Comparison of ENCODE assay signal across 25 cellular contexts in the genomic region with DNA sequence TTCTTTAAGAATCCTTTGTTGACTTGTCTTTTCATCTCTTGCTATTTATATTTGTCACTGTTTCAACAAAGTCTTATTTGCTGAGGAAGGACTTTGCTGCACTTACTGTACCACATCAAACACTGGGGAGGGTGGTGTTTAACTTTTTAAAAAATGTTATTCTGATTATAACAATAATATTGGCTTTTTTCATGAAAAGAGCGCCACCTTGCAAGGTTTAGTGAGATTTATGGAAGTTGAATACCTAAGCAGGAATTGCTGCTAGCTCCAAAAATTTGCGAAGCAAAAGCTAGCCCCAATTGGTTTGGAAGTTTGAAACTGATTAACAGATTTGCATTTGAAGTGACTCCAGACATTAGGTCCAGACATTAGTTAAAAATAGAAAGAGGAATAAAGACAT. TPM values are rescaled to one million over a fixed set of nuclear protein-coding genes. Genes with fewer than 3 reads are reported as not detected.
A peak's percentile ranks its signal among the peaks of the same experiment; 100 is the strongest.
DNase-seq lines count a peak whose midpoint lies in the region; ATAC-seq, FAIRE-seq and TF ChIP-seq lines count a peak whose summit lies in the region.
"Had no signal": no experiment of that assay in that cellular context is flagged by ENCODE, and none has a peak within 500 bp of the region (broad histone marks: within the 10 kb centered on the region; RNA-seq: fewer than 3 reads in every experiment).

No MANE protein-coding gene starts in this region.

- H3K27ac ChIP-seq in lower lobe of right lung: no peak overlapping the region
- H3K27ac ChIP-seq: BLaER1 treated with 17β-estradiol and CSF1 and Interleukin-3, amounts not matched to agents 10 nM and 100 nM; cardiac muscle cell; thyroid gland had no signal

- POLR2A ChIA-PET in T-cell (lab: Charles Lee): no interaction called here

- no peak for DNase-seq in D721Med (ENCODE audit: insufficient read length, low spot score)
- no peak for DNase-seq in LNCaP clone FGC (ENCODE audit: low read depth)
- peak; percentile 67 for DNase-seq in choroid plexus epithelial cell (ENCODE audit: low read depth)
- DNase-seq in osteocyte (ENCODE audit: extremely low spot score, unreplicated experiment): no peak
- no peak for DNase-seq in T-cell
- DNase-seq in lower lobe of right lung: no peak
- no peak for DNase-seq in SKM-1 treated with dmso at 0.1 percent for 144 hours (lab: John Stamatoyannopoulos, UW; ENCODE audit: unreplicated experiment)
- DNase-seq: activated CD8-positive, alpha-beta T cell treated with anti-CD3 and anti-CD28 coated beads for 36 hours; activated gamma-delta T cell treated with Interleukin-2 at 50 U/mL for 16 hours; activated T-cell treated with anti-CD3 and anti-CD28 coated beads, Interleukin-2, amount 50 U/mL, for 1 hour; Caco-2; gastrocnemius medialis; HCEC 1CT; hippocampal formation; left ventricle myocardium superior; mucosa of descending colon; NCI-H1048; NCI-H1930; stimulated activated CD4-positive, alpha-beta T cell treated with anti-CD3 and anti-CD28 coated beads, Interleukin-4, amount 100 ng/mL, for 24 hours; stimulated activated naive CD4-positive, alpha-beta T cell treated with Interleukin-2 at 50 U/mL for 16 hours; SW 1271; thyroid gland had no signal

- ATAC-seq in T-cell (replicated peaks in 1 of 4): no peak
- no peak for ATAC-seq in lower lobe of right lung
- ATAC-seq: activated CD8-positive, alpha-beta T cell treated with anti-CD3 and anti-CD28 coated beads for 36 hours; gastrocnemius medialis; left ventricle myocardium superior; mucosa of descending colon had no signal

- H3K4me3 Mint-ChIP-seq in osteocyte (ENCODE audit: unreplicated experiment): no peak overlapping the region
- no peak overlapping the region for H3K4me3 Mint-ChIP-seq in T-cell
- H3K4me3 Mint-ChIP-seq: activated CD8-positive, alpha-beta T cell treated with anti-CD3 and anti-CD28 coated beads for 36 hours had no signal

- TF ChIP-seq CTCF in D721Med (IDR thresholded peaks at IDR 0.05; ENCODE audit: insufficient read depth, missing control alignments) (peak; percentile 12), LNCaP clone FGC (IDR thresholded peaks at IDR 0.05; ENCODE audit: control insufficient read depth, extremely low read depth, insufficient read depth) (0 out of 2 replicates have a peak, but pooled peaks have one; percentile 14), choroid plexus epithelial cell (conservative IDR thresholded peaks at IDR 0.05; ENCODE audit: low read depth, low read length) (peak; percentile 50), osteocyte (IDR thresholded peaks at IDR 0.05) (peak; percentile 34), lower lobe of right lung (IDR thresholded peaks at IDR 0.05) (no peak)

- intact Hi-C loops in lower lobe of right lung (cut with DNase I): no loop called here

- peaks cover 29% of the 10 kb centered on the region for H3K4me1 ChIP-seq in lower lobe of right lung
- H3K4me1 ChIP-seq: Caco-2 had no signal

- H3K27me3 Mint-ChIP-seq in osteocyte (ENCODE audit: unreplicated experiment) (no peaks in the 10 kb centered on the region), T-cell (peaks cover 77 to 84% of the 10 kb centered on the region in 2 donors)

- H3K9me3 ChIP-seq in lower lobe of right lung: no peaks in the 10 kb centered on the region
- H3K9me3 ChIP-seq: Caco-2, gastrocnemius medialis, mucosa of descending colon, thyroid gland had no signal

- H3K9me3 Mint-ChIP-seq in osteocyte (ENCODE audit: unreplicated experiment) (no peaks in the 10 kb centered on the region), T-cell (peaks cover 0 to 7% (median 0%) of the 10 kb centered on the region in 3 donors)

- H3K4me1 Mint-ChIP-seq in osteocyte (ENCODE audit: unreplicated experiment): peaks cover 57% of the 10 kb centered on the region
- H3K4me1 Mint-ChIP-seq in T-cell: peaks cover 24 to 29% (median 29%) of the 10 kb centered on the region in 3 donors

- peaks cover 48% of the 10 kb centered on the region for H3K36me3 Mint-ChIP-seq in osteocyte (ENCODE audit: unreplicated experiment)
- H3K36me3 Mint-ChIP-seq in T-cell: peaks cover 4% of the 10 kb centered on the region

- FAIRE-seq in D721Med (lab: Jason Lieb, UNC): no peak
- FAIRE-seq: HTR-8/SVneo had no signal

- CTCF ChIA-PET in T-cell (lab: Charles Lee): no interaction called here

- no peak overlapping the region for H3K4me3 ChIP-seq in LNCaP clone FGC (ENCODE audit: low read depth, low read length)
- H3K4me3 ChIP-seq in choroid plexus epithelial cell (ENCODE audit: low read depth, low read length): no peak overlapping the region
- H3K4me3 ChIP-seq in lower lobe of right lung: no peak overlapping the region
- H3K4me3 ChIP-seq: BLaER1 treated with 17β-estradiol and CSF1 and Interleukin-3, amounts not matched to agents 10 nM and 100 nM; cardiac muscle cell; mucosa of descending colon; thyroid gland had no signal

- H3K27ac Mint-ChIP-seq in osteocyte (ENCODE audit: unreplicated experiment) (peak overlapping the region; percentile 20), T-cell (no peak overlapping the region)
- H3K27ac Mint-ChIP-seq: activated CD8-positive, alpha-beta T cell treated with anti-CD3 and anti-CD28 coated beads for 36 hours had no signal

- H3K36me3 ChIP-seq in lower lobe of right lung: no peaks in the 10 kb centered on the region
- H3K36me3 ChIP-seq: BLaER1 treated with 17β-estradiol and CSF1 and Interleukin-3, amounts not matched to agents 10 nM and 100 nM; cardiac muscle cell; gastrocnemius medialis; thyroid gland had no signal

- peaks cover 98% of the 10 kb centered on the region for H3K27me3 ChIP-seq in lower lobe of right lung (ENCODE audit: low read depth)

RNA-seq across cellular contexts. Expression of a gene that starts 6.7 kb away (rescaled TPM):
- total RNA-seq in osteocyte: 89.9 and 96.9 TPM in 2 replicates
- total RNA-seq in T-cell: not detected
- total RNA-seq in lower lobe of right lung: not detected
- total RNA-seq: activated CD8-positive, alpha-beta T cell treated with anti-CD3 and anti-CD28 coated beads for 36 hours; Caco-2; cardiac muscle cell; left ventricle myocardium superior; thyroid gland had no signal

RNA-seq across cellular contexts. Expression of a gene that starts 9.5 kb away (rescaled TPM):
- total RNA-seq in osteocyte (8.6 and 8.8 TPM in 2 replicates), T-cell (not detected), lower lobe of right lung (not detected)
- total RNA-seq: activated CD8-positive, alpha-beta T cell treated with anti-CD3 and anti-CD28 coated beads for 36 hours; Caco-2; cardiac muscle cell; left ventricle myocardium superior; mucosa of descending colon; thyroid gland had no signal

Comparison
In these comparisons a context has a peak if more than half of its experiments do, and no peak if none do; other contexts are left out.
1. RNA of a gene that starts 6.7 kb away (total RNA-seq): 89.9 to 96.9 TPM in osteocyte; not detected in T-cell and not detected in lower lobe of right lung (single experiment); every median in the first group is over 10 times any median in the second.